13 cellular contexts compared by ENCODE assay signal in genomic region chr7:100719523-100720319, GRCh38. TPM values are rescaled to one million over a fixed set of nuclear protein-coding genes. Genes with fewer than 3 reads are reported as not detected.
A peak's percentile ranks its signal among the peaks of the same experiment; 100 is the strongest.
DNase-seq lines count a peak whose midpoint lies in the region; ATAC-seq and TF ChIP-seq lines count a peak whose summit lies in the region.
"Had no signal": no experiment of that assay in that cellular context is flagged by ENCODE, and none has a peak within 500 bp of the region (broad histone marks: within the 10 kb centered on the region; RNA-seq: fewer than 3 reads in every experiment).

No MANE protein-coding gene starts in this region.

- H2AFZ ChIP-seq in GM23338 = peak overlapping the region; percentile 93; the same call in 1 of the 2 replicates

- H3K27ac Mint-ChIP-seq in GM23338 = no peak overlapping the region
- H3K27ac Mint-ChIP-seq: activated T-helper 17 cell treated with anti-CD3 and anti-CD28 coated beads, Interleukin-2, amount 50 U/mL, for 72 hours; natural killer cell had no signal

- H3K4me2 ChIP-seq in GM23338 = peak overlapping the region; percentile 88

- ATAC-seq in GM23338 (peak; percentile 27), RWPE2 (ENCODE audit: low read depth) (peak; percentile 68), HG03378 (IDR thresholded peaks at IDR 0.05; ENCODE audit: unreplicated experiment) (no peak)
- ATAC-seq: activated T-helper 17 cell treated with anti-CD3 and anti-CD28 coated beads, Interleukin-2, amount 50 U/mL, for 72 hours; natural killer cell had no signal

- no peaks in the 10 kb centered on the region for H3K36me3 Mint-ChIP-seq in GM23338 (ENCODE audit: low read depth)
- H3K36me3 Mint-ChIP-seq: natural killer cell had no signal

- H3K4me1 ChIP-seq in GM23338 (ENCODE audit: insufficient read depth) (peaks cover 9% of the 10 kb centered on the region; the same call in 1 of the 2 replicates), RWPE2 (ENCODE audit: insufficient read depth, poor library complexity, severe bottlenecking) (no peaks in the 10 kb centered on the region)

- H3K79me2 ChIP-seq in GM23338 (replicated peaks; ENCODE audit: insufficient read depth) = no peaks in the 10 kb centered on the region

- H3K9me3 Mint-ChIP-seq in GM23338 = peaks cover 2% of the 10 kb centered on the region; the same call in 2 of the 3 replicates

- H3K4me1 Mint-ChIP-seq in GM23338 = peaks cover 5% of the 10 kb centered on the region
- H3K4me1 Mint-ChIP-seq: activated T-helper 17 cell treated with anti-CD3 and anti-CD28 coated beads, Interleukin-2, amount 50 U/mL, for 72 hours; natural killer cell had no signal

- TF ChIP-seq CTCF in GM23338 (conservative IDR thresholded peaks at IDR 0.05; ENCODE audit: low read depth in 2 of 2) (peak; percentile 23 to 50; a peak in 2 of 4 replicates), RWPE2 (IDR thresholded peaks at IDR 0.05; ENCODE audit: poor library complexity, severe bottlenecking) (peak; percentile 67), fibroblast of villous mesenchyme (IDR thresholded peaks at IDR 0.05; ENCODE audit: insufficient read depth, low read depth, low read length) (peak; percentile 46), retinal pigment epithelial cell (conservative IDR thresholded peaks at IDR 0.05; ENCODE audit: low read depth, low read length) (peak; percentile 53)

- H3K9me3 ChIP-seq in RWPE2 (ENCODE audit: severe bottlenecking) = no peaks in the 10 kb centered on the region

- H3K27ac ChIP-seq in GM23338 (ENCODE audit: low read depth) (no peak overlapping the region), RWPE2 (ENCODE audit: poor library complexity, severe bottlenecking) (no peak overlapping the region)
- H3K27ac ChIP-seq: HL-60 had no signal

- peak overlapping the region; percentile 70 for H3K4me3 Mint-ChIP-seq in GM23338
- H3K4me3 Mint-ChIP-seq: activated T-helper 17 cell treated with anti-CD3 and anti-CD28 coated beads, Interleukin-2, amount 50 U/mL, for 72 hours; natural killer cell had no signal

- peaks cover 40% of the 10 kb centered on the region for H3K27me3 Mint-ChIP-seq in GM23338 (ENCODE audit: insufficient read depth, low read depth, poor library complexity)

- no peaks in the 10 kb centered on the region for H3K9me2 ChIP-seq in GM23338 (ENCODE audit: insufficient read depth)

- peaks cover 6% of the 10 kb centered on the region; the same call in 1 of the 2 replicates for H3F3A ChIP-seq in GM23338 (replicated peaks; ENCODE audit: low read depth)

- no peaks in the 10 kb centered on the region for H4K20me1 ChIP-seq in GM23338 (replicated peaks; ENCODE audit: insufficient read depth)

- H3K4me3 ChIP-seq in GM23338 = peak overlapping the region; percentile 74
- no peak overlapping the region for H3K4me3 ChIP-seq in RWPE2 (ENCODE audit: severe bottlenecking)
- peak overlapping the region; percentile 21 for H3K4me3 ChIP-seq in fibroblast of villous mesenchyme (ENCODE audit: low read depth, low read length)
- peak overlapping the region; percentile 21 for H3K4me3 ChIP-seq in retinal pigment epithelial cell (ENCODE audit: low read length)

- H3K27me3 ChIP-seq in GM23338 (ENCODE audit: insufficient read depth) (peaks cover 38% of the 10 kb centered on the region), RWPE2 (ENCODE audit: insufficient read depth, poor library complexity, severe bottlenecking) (peaks cover 20% of the 10 kb centered on the region)

- no peak for DNase-seq in GM23338 (ENCODE audit: low spot score)
- no peak for DNase-seq in RWPE2 (ENCODE audit: low spot score)
- DNase-seq in fibroblast of villous mesenchyme (ENCODE audit: low read depth) = peak; percentile 62
- DNase-seq in retinal pigment epithelial cell (ENCODE audit: low read depth) = no peak
- DNase-seq in activated T-cell treated with anti-CD3 and anti-CD28 coated beads for 4 hours = no peak
- DNase-seq in stimulated activated CD4-positive, alpha-beta T cell treated with anti-CD3 and anti-CD28 coated beads, Interleukin-15, amount 100 ng/mL, for 24 hours = no peak
- DNase-seq: natural killer cell, NCI-H524 treated with DMSO at 0.1 percent for 48 hours, T1000 had no signal

- H3K36me3 ChIP-seq in GM23338 (ENCODE audit: insufficient read depth) (no peaks in the 10 kb centered on the region), RWPE2 (ENCODE audit: low read depth) (no peaks in the 10 kb centered on the region)

TF ChIP-seq in GM23338, 12 proteins besides CTCF, POLR2A, EP300 and RAD21:
- TF ChIP-seq CREB1 (CRISPR knock-in tag; IDR thresholded peaks at IDR 0.05; ENCODE audit: low read depth) = no peak
- peak; percentile 38 for TF ChIP-seq EZH2 (IDR thresholded peaks at IDR 0.05; ENCODE audit: low read depth, unreplicated experiment)

RNA-seq across cellular contexts. Expression of gene EPO, which starts 0.5 kb away (rescaled TPM):
- 0.89 TPM in 1 of 2 replicates, not detected in the other for total RNA-seq in GM23338 (2014; rRNA removed; shearing (Covaris generic))
- 0.97 and 1.0 TPM in 2 replicates for polyA plus RNA-seq in GM23338 (2016; fragmentation: Nextera tagmentation; extraction: Ambion mirVana)
- not detected in 2 replicates for total RNA-seq in fibroblast of villous mesenchyme
- total RNA-seq: activated T-helper 17 cell treated with anti-CD3 and anti-CD28 coated beads, Interleukin-2, amount 50 U/mL, for 72 hours; endothelial cell of umbilical vein; natural killer cell had no signal
- polyA plus RNA-seq: endothelial cell of umbilical vein had no signal

RNA-seq across cellular contexts. Expression of gene ZAN, which starts 13.7 kb away (rescaled TPM):
- total RNA-seq in GM23338 (2014; rRNA removed; shearing (Covaris generic)) = 0.03 TPM in 1 of 2 replicates, not detected in the other
- 0.07 TPM in 1 of 2 replicates, not detected in the other for polyA plus RNA-seq in GM23338 (2016; fragmentation: Nextera tagmentation; extraction: Ambion mirVana)
- not detected in 2 replicates for total RNA-seq in fibroblast of villous mesenchyme
- total RNA-seq: activated T-helper 17 cell treated with anti-CD3 and anti-CD28 coated beads, Interleukin-2, amount 50 U/mL, for 72 hours; endothelial cell of umbilical vein; natural killer cell had no signal
- polyA plus RNA-seq: endothelial cell of umbilical vein had no signal

RNA-seq across cellular contexts. Expression of gene POP7, which starts 13.8 kb away (rescaled TPM):
- 87.3 and 110 TPM in 2 replicates for total RNA-seq in GM23338 (2014; rRNA removed; shearing (Covaris generic))
- 216 and 219 TPM in 2 replicates for polyA plus RNA-seq in GM23338 (2016; fragmentation: Nextera tagmentation; extraction: Ambion mirVana)
- 34.1 and 46.7 TPM in 2 replicates for total RNA-seq in fibroblast of villous mesenchyme

RNA-seq across cellular contexts. Expression of gene GIGYF1, which starts 25.7 kb away (rescaled TPM):
- total RNA-seq in GM23338 (2014; rRNA removed; shearing (Covaris generic)) = 50.6 and 69.8 TPM in 2 replicates
- polyA plus RNA-seq in GM23338 (2016; fragmentation: Nextera tagmentation; extraction: Ambion mirVana) = 40.0 and 40.4 TPM in 2 replicates
- 15.5 and 19.6 TPM in 2 replicates for total RNA-seq in fibroblast of villous mesenchyme

RNA-seq across cellular contexts. Expression of gene GNB2, which starts 46.2 kb away (rescaled TPM):
- total RNA-seq in GM23338 (2014; rRNA removed; shearing (Covaris generic)) = 153 and 156 TPM in 2 replicates
- 112 and 113 TPM in 2 replicates for polyA plus RNA-seq in GM23338 (2016; fragmentation: Nextera tagmentation; extraction: Ambion mirVana)
- 88.1 and 97.9 TPM in 2 replicates for total RNA-seq in fibroblast of villous mesenchyme
